ENCODE assay signal across 32 cellular contexts in the genomic region with DNA sequence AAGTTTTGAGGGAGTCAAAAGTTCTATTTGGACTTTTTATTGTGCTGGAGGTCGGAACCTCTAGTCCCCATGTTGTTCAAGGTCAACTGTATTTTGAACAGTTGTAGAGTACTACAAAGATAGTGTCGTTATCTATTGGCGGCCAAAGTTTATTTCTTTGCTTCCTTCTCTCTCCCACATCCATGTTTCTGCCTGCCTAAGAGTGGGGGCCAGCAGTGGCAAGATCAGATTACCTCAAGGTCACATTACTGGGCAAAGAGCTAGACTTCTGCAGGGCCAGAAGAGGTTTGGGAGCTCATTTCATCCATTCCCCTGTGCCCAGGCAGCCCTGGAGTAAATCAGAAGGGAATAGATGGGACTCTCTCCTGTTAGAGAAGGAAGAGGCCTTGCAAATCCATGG.
DNase-seq lines count a peak whose midpoint lies in the region; ATAC-seq, FAIRE-seq and TF ChIP-seq lines count a peak whose summit lies in the region.
"Had no signal": no experiment of that assay in that cellular context is flagged by ENCODE, and none has a peak within 500 bp of the region (broad histone marks: within the 10 kb centered on the region; RNA-seq: fewer than 3 reads in every experiment).

No MANE protein-coding gene starts in this region.

- TF ChIP-seq RAD21 in K562 (CRISPR knock-in tag; conservative IDR thresholded peaks at IDR 0.05 in 1 of 2, IDR thresholded peaks at IDR 0.05 in 1 of 2) (no peak), HepG2 (CRISPR knock-in tag; IDR thresholded peaks at IDR 0.05) (no peak)

- H3K27me3 ChIP-seq in BLaER1 (no peaks in the 10 kb centered on the region), K562 (ENCODE audit: control insufficient read depth in 2 of 2, insufficient read depth in 2 of 2, low read length in 2 of 2) (no peaks in the 10 kb centered on the region), HepG2 (ENCODE audit: control insufficient read depth in 1 of 2, insufficient read depth in 2 of 2, low read length in 2 of 2) (no peaks in the 10 kb centered on the region), parathyroid adenoma (ENCODE audit: control insufficient read depth, insufficient read depth, low read length) (no peaks in the 10 kb centered on the region)
- H3K27me3 ChIP-seq: BE2C, esophagus squamous epithelium, gastrocnemius medialis, MG63, tibial nerve had no signal

- no peak for TF ChIP-seq CTCF in K562 (IDR thresholded peaks at IDR 0.05 in 2 of 3, conservative IDR thresholded peaks at IDR 0.05 in 1 of 3; ENCODE audit: insufficient read depth in 2 of 3, low read depth in 1 of 3, low read length in 3 of 3)
- TF ChIP-seq CTCF in HepG2 (CRISPR knock-in tag; IDR thresholded peaks at IDR 0.05) = no peak
- TF ChIP-seq CTCF in parathyroid adenoma (IDR thresholded peaks at IDR 0.05) = no peak
- no peak for TF ChIP-seq CTCF in lower leg skin (IDR thresholded peaks at IDR 0.05)

- TF ChIP-seq EP300 in K562 (IDR thresholded peaks at IDR 0.05; ENCODE audit: low read length) (peak; percentile 48; the same call in 1 of the 2 replicates), HepG2 (IDR thresholded peaks at IDR 0.05; ENCODE audit: low read depth in 2 of 2, low read length in 2 of 2) (peak in 1 of 2 experiments; percentile 55; a peak in 2 of 4 replicates), HepG2 (CRISPR knock-in tag; IDR thresholded peaks at IDR 0.05; ENCODE audit: borderline replicate concordance) (no peak)

- H2AFZ ChIP-seq in K562 (ENCODE audit: low read depth, low read length) (peak overlapping the region; percentile 75), HepG2 (ENCODE audit: low read length) (no peak overlapping the region), parathyroid adenoma (no peak overlapping the region)

- POLR2A ChIA-PET in K562 (lab: Yijun Ruan, JAX) (no interaction called here), HepG2 (lab: Yijun Ruan, JAX) (interaction anchor here (1.0 to 8.2 kb wide), 5 partner anchors 10 to 317 kb away, joined by 3 to 74 read pairs (median 3); a partner anchor contains a TSS)

- intact Hi-C loops in K562 (cut with micrococcal nuclease) = no loop called here
- intact Hi-C loops in HepG2 (cut with micrococcal nuclease; ENCODE audit: unreplicated experiment) = loop anchor here (5.0 to 10.0 kb wide), 2 partner anchors 171 to 268 kb away; no protein-coding TSS in a partner anchor
- intact Hi-C loops in lower leg skin (cut with DNase I; ENCODE audit: low total_unique reads) = no loop called here

- FAIRE-seq in K562 (lab: Jason Lieb, UNC) (no peak), HepG2 (lab: Jason Lieb, UNC) (no peak)
- FAIRE-seq: HTR-8/SVneo had no signal

- H3K27ac ChIP-seq in BLaER1 (no peak overlapping the region), K562 (ENCODE audit: extremely low read depth, low read depth, low read length) (peak overlapping the region; percentile 36; the same call in 1 of the 3 replicates), HepG2 (ENCODE audit: extremely low read length, insufficient read depth, low read length) (peak overlapping the region; percentile 93), parathyroid adenoma (peak overlapping the region; percentile 72)
- H3K27ac ChIP-seq: psoas muscle had no signal

- H3K4me3 ChIP-seq in BLaER1 (no peak overlapping the region), K562 (no peak overlapping the region), HepG2 (replicated peaks in 1 of 3; ENCODE audit: insufficient read depth in 1 of 3, low read depth in 2 of 3, low read length in 3 of 3) (no peak overlapping the region), parathyroid adenoma (ENCODE audit: low read depth, low read length) (no peak overlapping the region), lower leg skin (ENCODE audit: low read depth, poor library complexity, severe bottlenecking) (no peak overlapping the region)
- H3K4me3 ChIP-seq: esophagus squamous epithelium, gastrocnemius medialis, MG63, psoas muscle, tibial nerve had no signal

- in situ Hi-C loops in K562 (cut with MboI) = no loop called here
- in situ Hi-C loops in HepG2 (cut with HindIII; ENCODE audit: extremely low pct_ligation_motif_present, low pct_unique_long_range_greater_than_20kb) = loop anchor here (5.0 to 10.0 kb wide), 3 partner anchors 67 to 311 kb away; no protein-coding TSS in a partner anchor

- BruUV-seq in K562 (replicated peaks; lab: Mats Ljungman, UMichigan) = no TSS peak
- BruUV-seq in HepG2 (replicated peaks; lab: Mats Ljungman, UMichigan) = no TSS peak

- peaks cover 12% of the 10 kb centered on the region for H3K4me1 ChIP-seq in BLaER1
- peaks cover 12 to 49% of the 10 kb centered on the region in 2 experiments for H3K4me1 ChIP-seq in K562 (replicated peaks in 1 of 2; ENCODE audit: control insufficient read depth in 2 of 2, insufficient read depth in 2 of 2, low read length in 2 of 2)
- H3K4me1 ChIP-seq in HepG2 (ENCODE audit: insufficient read depth, low read length) = peaks cover 90% of the 10 kb centered on the region
- peaks cover 46% of the 10 kb centered on the region for H3K4me1 ChIP-seq in parathyroid adenoma

- ATAC-seq in K562 (no peak), HepG2 (no peak)
- ATAC-seq: activated naive CD4-positive, alpha-beta T cell treated with anti-CD3 and anti-CD28 coated beads, Interleukin-2, amount 50 U/mL, for 72 hours; gastrocnemius medialis; psoas muscle; SK-N-SH treated with all-trans-retinoic acid at 6 μM for 48 hours; stimulated activated naive CD8-positive, alpha-beta T cell treated with anti-CD3 and anti-CD28 coated beads, Interleukin-15, amount 100 ng/mL, for 72 hours had no signal

- DNase-seq in K562 (ENCODE audit: extremely low read depth in 1 of 4, low spot score in 3 of 4) (no peak), HepG2 (ENCODE audit: low spot score) (no peak), lower leg skin (ENCODE audit: low spot score in 2 of 2) (no peak), SHP77 (lab: John Stamatoyannopoulos, UW) (no peak), NCI-H2107 (lab: John Stamatoyannopoulos, UW) (no peak), AG08395 (ENCODE audit: low spot score) (no peak)
- DNase-seq: activated T-cell treated with anti-CD3 and anti-CD28 coated beads for 4 hours; anterior cingulate cortex; caudate nucleus; DMS53; endodermal cell; esophagus squamous epithelium; H9; KG1; MG63; NCI-H1417; NCI-H2081; NCI-H345; NCI-H774; stimulated activated CD4-positive, alpha-beta T cell treated with anti-CD3 and anti-CD28 coated beads, Interleukin-1b, Interleukin-23, amount 100 ng/mL, for 48 hours; stimulated activated CD8-positive, alpha-beta memory T cell treated with anti-CD3 and anti-CD28 coated beads, Interleukin-4, amount 100 ng/mL, for 48 hours; stimulated activated naive CD8-positive, alpha-beta T cell treated with anti-CD3 and anti-CD28 coated beads, Interleukin-15, amount 100 ng/mL, for 72 hours; T-helper 2 cell had no signal

- H4K20me1 ChIP-seq in BLaER1 (no peaks in the 10 kb centered on the region), K562 (replicated peaks; ENCODE audit: control insufficient read depth, insufficient read depth, low read length) (no peaks in the 10 kb centered on the region), HepG2 (ENCODE audit: insufficient read depth, low read length) (no peaks in the 10 kb centered on the region)

- H3K79me2 ChIP-seq in K562 (ENCODE audit: control insufficient read depth, insufficient read depth, low read length) = no peaks in the 10 kb centered on the region
- peaks cover 54% of the 10 kb centered on the region for H3K79me2 ChIP-seq in HepG2 (ENCODE audit: insufficient read depth, low read length)
- H3K79me2 ChIP-seq in parathyroid adenoma = no peaks in the 10 kb centered on the region

- no peak for TF ChIP-seq POLR2A in K562 (conservative IDR thresholded peaks at IDR 0.05)
- TF ChIP-seq POLR2A in HepG2 (IDR thresholded peaks at IDR 0.05; ENCODE audit: insufficient read depth in 1 of 2, low read depth in 2 of 2, low read length in 2 of 2) = peak in 1 of 2 experiments; percentile 40; a peak in 1 of 4 replicates
- no peak for TF ChIP-seq POLR2A in lower leg skin (IDR thresholded peaks at IDR 0.05)

- H3K9ac ChIP-seq in BLaER1 (no peak overlapping the region), K562 (ENCODE audit: insufficient read depth in 1 of 2, low read depth in 2 of 2, low read length in 2 of 2) (no peak overlapping the region), HepG2 (ENCODE audit: insufficient read depth, low read depth, low read length) (no peak overlapping the region), parathyroid adenoma (no peak overlapping the region)

- H3K4me2 ChIP-seq in BLaER1 (peak overlapping the region; percentile 54), K562 (ENCODE audit: insufficient read depth, low read length) (peak overlapping the region; percentile 25), HepG2 (ENCODE audit: low read depth, low read length) (no peak overlapping the region), parathyroid adenoma (ENCODE audit: low read length) (peak overlapping the region; percentile 14)

- H3K36me3 ChIP-seq in BLaER1 (peaks cover 5% of the 10 kb centered on the region; the same call in 1 of the 2 replicates), K562 (ENCODE audit: control insufficient read depth, insufficient read depth, low read length) (no peaks in the 10 kb centered on the region; the same call in 2 of the 3 replicates), HepG2 (replicated peaks in 1 of 2; ENCODE audit: control insufficient read depth in 1 of 2, insufficient read depth in 2 of 2, low read length in 2 of 2) (peaks cover 23 to 80% of the 10 kb centered on the region in 2 experiments), parathyroid adenoma (ENCODE audit: control insufficient read depth, insufficient read depth, low read length) (no peaks in the 10 kb centered on the region)
- H3K36me3 ChIP-seq: BE2C had no signal

- WGBS in K562 (ENCODE audit: insufficient coverage, low coverage, missing lambda C conversion rate) = 5% methylated on average over 3 of the region's 3 CpGs
- 36% methylated on average over 3 of the region's 3 CpGs for WGBS in HepG2 (ENCODE audit: low lambda C conversion rate)
- WGBS in lower leg skin, 2 donors = 92 to 94% methylated on average over 3 of the region's 3 CpGs

- CTCF ChIA-PET in K562 (lab: Yijun Ruan, JAX; ENCODE audit: low intra/inter-chr PET ratio) (no interaction called here), HepG2 (lab: Yijun Ruan, JAX; ENCODE audit: low intra/inter-chr PET ratio, low total read pairs) (no interaction called here)

- H3K9me3 ChIP-seq in BLaER1 (no peaks in the 10 kb centered on the region), K562 (replicated peaks; ENCODE audit: control insufficient read depth, insufficient read depth, low read depth, low read length) (no peaks in the 10 kb centered on the region), HepG2 (ENCODE audit: low read length) (no peaks in the 10 kb centered on the region), parathyroid adenoma (ENCODE audit: control insufficient read depth, low read length) (no peaks in the 10 kb centered on the region)
- H3K9me3 ChIP-seq: BE2C, esophagus squamous epithelium, gastrocnemius medialis, MG63, psoas muscle, tibial nerve had no signal

- H3K9me1 ChIP-seq in K562 (ENCODE audit: control insufficient read depth, insufficient read depth, low read length) = no peaks in the 10 kb centered on the region

TF ChIP-seq in K562, 482 proteins besides CTCF, POLR2A, EP300 and RAD21 (continues in another document):
- TF ChIP-seq ZNF174 (CRISPR knock-in tag; IDR thresholded peaks at IDR 0.05) = 0 out of 2 replicates have a peak, but pooled peaks have one; percentile 18

TF ChIP-seq in HepG2, 621 proteins besides CTCF, POLR2A, EP300 and RAD21 (continues in another document):
- peak; percentile 22; the same call in 1 of the 2 replicates for TF ChIP-seq ZSCAN31 (CRISPR knock-in tag; IDR thresholded peaks at IDR 0.05; ENCODE audit: low read depth)
